ENCODE assay signal across 1 cellular context in genomic region chr22:21009638-21010425, GRCh38.
TF ChIP-seq lines count a peak whose summit lies in the region.

No MANE protein-coding gene starts in this region.

TF ChIP-seq in HepG2, 621 proteins besides CTCF, POLR2A, EP300 and RAD21 (continued from another document and continues in another):
- TF ChIP-seq ZFP91 (CRISPR knock-in tag; IDR thresholded peaks at IDR 0.05; ENCODE audit: borderline replicate concordance) (no peak), TMF1 (CRISPR knock-in tag; IDR thresholded peaks at IDR 0.05; ENCODE audit: low read depth) (no peak), ARID2 (CRISPR knock-in tag; IDR thresholded peaks at IDR 0.05; ENCODE audit: borderline replicate concordance) (no peak), ZNF280D (CRISPR knock-in tag; IDR thresholded peaks at IDR 0.05) (no peak), POGK (CRISPR knock-in tag; conservative IDR thresholded peaks at IDR 0.05) (peak; percentile 67; the same call in 1 of the 2 replicates), ZNF576 (CRISPR knock-in tag; IDR thresholded peaks at IDR 0.05) (no peak), NR1H2 (CRISPR knock-in tag; IDR thresholded peaks at IDR 0.05; ENCODE audit: borderline replicate concordance, low read depth) (no peak), ZNF24 (IDR thresholded peaks at IDR 0.05) (no peak), PRPF4 (IDR thresholded peaks at IDR 0.05; ENCODE audit: low read depth, low read length, poor library complexity, severe bottlenecking) (no peak), ZNF713 (CRISPR knock-in tag; IDR thresholded peaks at IDR 0.05) (no peak), ZNF34 (CRISPR knock-in tag; IDR thresholded peaks at IDR 0.05; ENCODE audit: borderline replicate concordance) (no peak), ZNF749 (CRISPR knock-in tag; IDR thresholded peaks at IDR 0.05; ENCODE audit: borderline replicate concordance) (0 out of 2 replicates have a peak, but pooled peaks have one; percentile 67), TGIF2 (CRISPR knock-in tag; IDR thresholded peaks at IDR 0.05) (peak; percentile 95), NFE2L2 (IDR thresholded peaks at IDR 0.05; ENCODE audit: low read length) (no peak), ISL2 (CRISPR knock-in tag; IDR thresholded peaks at IDR 0.05) (no peak), HMGXB3 (CRISPR knock-in tag; IDR thresholded peaks at IDR 0.05; ENCODE audit: borderline replicate concordance) (peak; percentile 91), STAT6 (CRISPR knock-in tag; IDR thresholded peaks at IDR 0.05; ENCODE audit: borderline replicate concordance) (no peak), ARID5B (CRISPR knock-in tag; IDR thresholded peaks at IDR 0.05) (peak; percentile 63; the same call in 1 of the 2 replicates), RBM22 (optimal IDR thresholded peaks at IDR 0.05; ENCODE audit: low read length) (no peak), LBX2 (CRISPR knock-in tag; IDR thresholded peaks at IDR 0.05; ENCODE audit: borderline replicate concordance) (no peak), ZNF724P (CRISPR knock-in tag; IDR thresholded peaks at IDR 0.05; ENCODE audit: borderline replicate concordance) (peak; percentile 65; the same call in 1 of the 2 replicates), ZFP82 (CRISPR knock-in tag; IDR thresholded peaks at IDR 0.05; ENCODE audit: borderline replicate concordance) (no peak), NBN (conservative IDR thresholded peaks at IDR 0.05) (no peak), ZNF792 (CRISPR knock-in tag; IDR thresholded peaks at IDR 0.05) (peak; percentile 89), KMT2A (CRISPR knock-in tag; IDR thresholded peaks at IDR 0.05) (no peak), MAF1 (CRISPR knock-in tag; IDR thresholded peaks at IDR 0.05; ENCODE audit: borderline replicate concordance) (no peak), GPBP1L1 (CRISPR knock-in tag; IDR thresholded peaks at IDR 0.05) (no peak), CEBPB (IDR thresholded peaks at IDR 0.05; ENCODE audit: borderline replicate concordance, low read depth, low read length) (no peak), NCOA5 (CRISPR knock-in tag; IDR thresholded peaks at IDR 0.05) (no peak), FOXA1 (IDR thresholded peaks at IDR 0.05) (no peak), FOXA1 (CRISPR knock-in tag; IDR thresholded peaks at IDR 0.05) (no peak), ZNF251 (CRISPR knock-in tag; IDR thresholded peaks at IDR 0.05) (no peak), ZNF510 (CRISPR knock-in tag; IDR thresholded peaks at IDR 0.05; ENCODE audit: low read depth) (0 out of 2 replicates have a peak, but pooled peaks have one; percentile 42), AGO2 (optimal IDR thresholded peaks at IDR 0.05; ENCODE audit: low read depth, low read length) (no peak), FOXP1 (IDR thresholded peaks at IDR 0.05) (no peak), FOXP1 (CRISPR knock-in tag; IDR thresholded peaks at IDR 0.05) (no peak), HNF4G (IDR thresholded peaks at IDR 0.05; ENCODE audit: borderline replicate concordance, low read depth, low read length) (no peak), HNF4G (CRISPR knock-in tag; IDR thresholded peaks at IDR 0.05; ENCODE audit: borderline replicate concordance, low read depth) (no peak), SMARCE1 (IDR thresholded peaks at IDR 0.05; ENCODE audit: borderline replicate concordance) (no peak), PLSCR1 (CRISPR knock-in tag; IDR thresholded peaks at IDR 0.05; ENCODE audit: borderline replicate concordance) (no peak)
